Comparison of ENCODE assay signal across 10 cellular contexts in the genomic region with DNA sequence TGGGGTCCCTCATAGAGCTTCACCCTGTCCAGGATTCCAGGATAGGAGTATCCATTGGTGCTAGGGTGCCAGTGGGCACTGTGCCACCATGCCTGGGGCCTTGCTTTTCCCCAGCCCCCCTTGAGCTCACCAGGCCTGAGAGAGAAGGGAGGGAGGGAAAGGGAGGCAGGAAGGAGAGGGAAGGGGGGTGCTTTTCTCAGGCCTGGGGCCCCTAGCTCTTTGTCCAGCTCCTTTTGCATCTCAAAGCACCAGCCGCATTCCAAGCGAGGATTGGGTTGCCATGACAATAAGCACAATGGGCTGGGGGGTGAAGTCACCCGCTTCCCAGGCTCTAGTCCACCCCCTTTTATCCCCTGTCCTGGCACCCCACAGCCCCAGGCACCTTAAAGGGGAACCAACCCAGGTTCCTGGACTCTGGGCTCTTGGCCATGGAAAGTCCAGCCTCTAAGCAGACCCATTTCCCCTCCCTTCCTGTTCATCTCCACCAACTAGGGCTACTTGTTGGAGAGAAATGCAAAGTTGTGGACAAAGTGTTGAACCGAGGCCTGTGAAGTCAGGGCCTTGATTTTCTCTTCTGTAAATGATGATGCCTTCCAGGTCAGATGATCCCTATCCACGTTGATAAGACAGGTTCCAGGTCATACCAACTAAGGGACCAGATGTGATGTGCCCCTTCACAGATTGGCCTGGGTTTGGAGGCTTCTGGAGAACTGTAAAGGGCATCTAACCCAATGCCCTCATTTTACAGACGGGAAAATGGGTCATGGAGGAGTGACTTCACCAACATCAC. TPM values are rescaled to one million over a fixed set of nuclear protein-coding genes. Genes with fewer than 3 reads are reported as not detected.
DNase-seq lines count a peak whose midpoint lies in the region; TF ChIP-seq lines count a peak whose summit lies in the region.
"Had no signal": no experiment of that assay in that cellular context is flagged by ENCODE, and none has a peak within 500 bp of the region (broad histone marks: within the 10 kb centered on the region; RNA-seq: fewer than 3 reads in every experiment).

No MANE protein-coding gene starts in this region.

- peak overlapping the region; percentile 57 for H3K4me3 ChIP-seq in A673 (ENCODE audit: low read depth, low read length, poor library complexity, severe bottlenecking)
- peak overlapping the region; percentile 82 for H3K4me3 ChIP-seq in H7 (ENCODE audit: insufficient read depth, low read depth, low read length)
- no peak overlapping the region for H3K4me3 ChIP-seq in muscle layer of colon (ENCODE audit: low read depth in 1 of 2, low read length in 2 of 2)

- BruUV-seq in A673 (replicated peaks; lab: Mats Ljungman, UMichigan): no TSS peak

- H3K9me3 ChIP-seq in A673 (ENCODE audit: low read depth, low read length, poor library complexity, severe bottlenecking) (no peaks in the 10 kb centered on the region), muscle layer of colon (ENCODE audit: low read length) (no peaks in the 10 kb centered on the region)
- H3K9me3 ChIP-seq: SJSA1 had no signal

- H3K9ac ChIP-seq in muscle layer of colon (ENCODE audit: low read length): no peak overlapping the region

- CTCF ChIA-PET in A673 (lab: Charles Lee): no interaction called here

- no peak overlapping the region for H3K27ac ChIP-seq in A673 (ENCODE audit: low read depth, low read length, poor library complexity, severe bottlenecking)
- peak overlapping the region; percentile 89 for H3K27ac ChIP-seq in muscle layer of colon (ENCODE audit: low read depth, low read length)

- H3K4me1 Mint-ChIP-seq in chondrocyte (ENCODE audit: low read depth): peaks cover 40% of the 10 kb centered on the region

- peaks cover 19% of the 10 kb centered on the region for H3K36me3 ChIP-seq in A673 (ENCODE audit: insufficient read depth, low read length, poor library complexity, severe bottlenecking)
- peaks cover 37% of the 10 kb centered on the region for H3K36me3 ChIP-seq in H7 (replicated peaks; ENCODE audit: control insufficient read depth, insufficient read depth, low read length)
- H3K36me3 ChIP-seq in muscle layer of colon (ENCODE audit: insufficient read depth, low read length): peaks cover 38% of the 10 kb centered on the region

- no peaks in the 10 kb centered on the region for H3K27me3 Mint-ChIP-seq in chondrocyte (ENCODE audit: low read depth)
- H3K27me3 Mint-ChIP-seq: IgD-negative memory B cell had no signal

- TF ChIP-seq CTCF in A673 (conservative IDR thresholded peaks at IDR 0.05; ENCODE audit: low read depth, low read length) (no peak), chondrocyte (IDR thresholded peaks at IDR 0.05) (no peak), GM10266 (IDR thresholded peaks at IDR 0.05; ENCODE audit: control insufficient read depth, insufficient read depth, low read depth, missing control alignments) (no peak)

- no peaks in the 10 kb centered on the region for H3K9me3 Mint-ChIP-seq in chondrocyte (ENCODE audit: low read depth)
- H3K9me3 Mint-ChIP-seq: IgD-negative memory B cell had no signal

- peaks cover 22% of the 10 kb centered on the region for H3K4me1 ChIP-seq in A673 (ENCODE audit: insufficient read depth, low read length, poor library complexity, severe bottlenecking)
- H3K4me1 ChIP-seq in muscle layer of colon (ENCODE audit: insufficient read depth, low read length): peaks cover 16% of the 10 kb centered on the region

- no peaks in the 10 kb centered on the region for H3K27me3 ChIP-seq in A673 (replicated peaks; ENCODE audit: insufficient read depth, low read depth, low read length, poor library complexity)
- H3K27me3 ChIP-seq in H7 (ENCODE audit: control insufficient read depth, insufficient read depth, low read length): no peaks in the 10 kb centered on the region
- no peaks in the 10 kb centered on the region for H3K27me3 ChIP-seq in muscle layer of colon (ENCODE audit: control insufficient read depth in 1 of 2, insufficient read depth in 2 of 2, low read length in 2 of 2)
- H3K27me3 ChIP-seq: SJSA1 had no signal

- intact Hi-C loops in A673 (cut with micrococcal nuclease; ENCODE audit: unreplicated experiment): no loop called here

- POLR2A ChIA-PET in A673 (lab: Charles Lee; ENCODE audit: low non-redundant PET): no interaction called here

- peak overlapping the region; percentile 36 for H3K27ac Mint-ChIP-seq in chondrocyte (ENCODE audit: unreplicated experiment)

- H3K36me3 Mint-ChIP-seq in chondrocyte (ENCODE audit: low read depth): peaks cover 19% of the 10 kb centered on the region
- H3K36me3 Mint-ChIP-seq: IgD-negative memory B cell had no signal

- no peak overlapping the region for H3K4me3 Mint-ChIP-seq in chondrocyte (ENCODE audit: unreplicated experiment)

- DNase-seq in A673 (ENCODE audit: low spot score) (no peak), H7 (peak; percentile 96), chondrocyte (ENCODE audit: low spot score) (peak; percentile 66), GM10266 (ENCODE audit: extremely low spot score) (no peak), COLO668 (lab: John Stamatoyannopoulos, UW; ENCODE audit: unreplicated experiment) (no peak), GM19238 (ENCODE audit: insufficient read length, low spot score) (no peak), COR-L47 (lab: John Stamatoyannopoulos, UW) (no peak)

RNA-seq across cellular contexts. Expression of gene THBS3, which starts 11.4 kb away (rescaled TPM):
- 23.2 and 29.7 TPM in 2 replicates for total RNA-seq in A673 (2021)
- total RNA-seq in H7 (2014; rRNA removed; shearing (Covaris generic)): 14.9 and 21.5 TPM in 2 replicates
- total RNA-seq in chondrocyte: 112 to 127 TPM (median 118 TPM) in 3 replicates

RNA-seq across cellular contexts. Expression of gene MTX1, which starts 12.2 kb away (rescaled TPM):
- total RNA-seq in A673 (2021) (65.2 and 75.9 TPM in 2 replicates), chondrocyte (28.2 to 49.1 TPM (median 29.8 TPM) in 3 replicates)
- total RNA-seq in H7 (2014; rRNA removed; shearing (Covaris generic)): 180 and 221 TPM in 2 replicates

RNA-seq across cellular contexts. Expression of gene TRIM46, which starts 22.6 kb away (rescaled TPM):
- total RNA-seq in A673 (2021): 5.1 and 6.2 TPM in 2 replicates
- total RNA-seq in H7 (2014; rRNA removed; shearing (Covaris generic)): 9.9 and 11.1 TPM in 2 replicates
- total RNA-seq in chondrocyte: 9.6 to 10.7 TPM (median 9.7 TPM) in 3 replicates

RNA-seq across cellular contexts. Expression of gene KRTCAP2, which starts 23.2 kb away (rescaled TPM):
- total RNA-seq in A673 (2021) (162 and 179 TPM in 2 replicates), chondrocyte (159 to 202 TPM (median 174 TPM) in 3 replicates)
- 165 and 204 TPM in 2 replicates for total RNA-seq in H7 (2014; rRNA removed; shearing (Covaris generic))

RNA-seq across cellular contexts. Expression of gene DPM3, which starts 56.0 kb away (rescaled TPM):
- total RNA-seq in A673 (2021) (34.0 and 37.4 TPM in 2 replicates), chondrocyte (41.3 to 73.3 TPM (median 48.9 TPM) in 3 replicates)
- total RNA-seq in H7 (2014; rRNA removed; shearing (Covaris generic)): 119 and 193 TPM in 2 replicates

Comparison
In these comparisons a context has a peak if more than half of its experiments do, and no peak if none do; other contexts are left out.
1. DNase-seq: peak in H7 (single experiment) and chondrocyte (single experiment); none in A673 (single experiment), GM10266 (single experiment), COLO668 (single experiment), GM19238 (single experiment) and COR-L47 (single experiment).
2. H3K4me3 ChIP-seq: peak in A673 (single experiment) and H7 (single experiment); none in muscle layer of colon (0 of 2).